ENCODE assay signal across 2 cellular contexts in the genomic region with DNA sequence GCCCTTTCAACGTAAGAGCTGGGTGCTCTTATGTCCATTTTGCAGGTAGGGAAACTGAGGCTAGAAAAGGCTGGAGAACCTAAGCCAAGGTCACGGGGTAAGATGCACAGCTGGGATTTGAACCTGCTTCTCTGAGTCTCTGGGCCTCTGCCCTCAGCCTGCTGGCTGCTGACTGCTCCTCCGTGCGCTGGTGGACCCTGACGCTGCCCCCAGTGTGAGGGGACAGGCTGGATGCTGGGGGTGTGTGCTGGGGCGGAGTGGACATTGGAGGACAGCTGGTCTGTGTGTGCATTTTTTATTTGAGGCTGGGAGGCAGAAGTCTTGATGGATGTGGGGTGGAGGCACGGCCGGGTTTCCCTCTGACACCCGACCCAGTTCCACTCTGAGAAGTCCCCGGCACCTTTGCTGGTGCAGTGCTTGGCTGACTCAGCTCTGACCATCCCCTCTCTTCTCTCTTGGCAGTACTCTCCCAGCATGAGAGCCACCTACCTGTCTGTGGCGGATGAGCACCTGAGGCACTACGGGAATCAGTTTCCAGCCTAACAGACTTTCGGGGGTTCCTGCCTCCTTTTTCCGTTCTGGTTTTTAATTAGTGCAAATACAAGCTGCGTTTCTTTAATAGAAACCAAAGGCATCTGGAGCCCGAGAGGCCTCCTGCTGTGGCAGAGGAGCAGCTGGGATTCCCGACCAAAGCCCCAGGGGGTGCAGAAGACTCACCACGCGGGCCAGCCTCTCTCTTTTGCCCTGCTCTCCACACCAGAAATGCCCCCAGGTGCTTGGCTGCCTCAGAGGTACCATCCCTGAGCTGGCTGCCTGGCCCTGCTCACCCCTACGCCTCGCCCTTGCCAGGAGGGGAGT.
TF ChIP-seq lines count a peak whose summit lies in the region.

No MANE protein-coding gene starts in this region.

TF ChIP-seq in A549, 52 proteins besides CTCF, POLR2A, EP300 and RAD21:
- TF ChIP-seq PHF8 (IDR thresholded peaks at IDR 0.05; ENCODE audit: borderline replicate concordance, low read depth) (no peak), NFE2L2 (conservative IDR thresholded peaks at IDR 0.05; ENCODE audit: low read length) (no peak), KDM1A (IDR thresholded peaks at IDR 0.05; ENCODE audit: low read depth) (no peak), ZSCAN20 (CRISPR knock-in tag; IDR thresholded peaks at IDR 0.05) (no peak), HOXB13 (CRISPR knock-in tag; IDR thresholded peaks at IDR 0.05; ENCODE audit: low read depth) (no peak), HEYL (CRISPR knock-in tag; IDR thresholded peaks at IDR 0.05) (no peak), RCOR1 (IDR thresholded peaks at IDR 0.05; ENCODE audit: low read depth, low read length) (no peak), CBX8 (IDR thresholded peaks at IDR 0.05) (no peak), FOXS1 (CRISPR knock-in tag; IDR thresholded peaks at IDR 0.05) (no peak), MYC (IDR thresholded peaks at IDR 0.05; ENCODE audit: borderline replicate concordance, low read length) (no peak)
- TF ChIP-seq, protein P1, sequence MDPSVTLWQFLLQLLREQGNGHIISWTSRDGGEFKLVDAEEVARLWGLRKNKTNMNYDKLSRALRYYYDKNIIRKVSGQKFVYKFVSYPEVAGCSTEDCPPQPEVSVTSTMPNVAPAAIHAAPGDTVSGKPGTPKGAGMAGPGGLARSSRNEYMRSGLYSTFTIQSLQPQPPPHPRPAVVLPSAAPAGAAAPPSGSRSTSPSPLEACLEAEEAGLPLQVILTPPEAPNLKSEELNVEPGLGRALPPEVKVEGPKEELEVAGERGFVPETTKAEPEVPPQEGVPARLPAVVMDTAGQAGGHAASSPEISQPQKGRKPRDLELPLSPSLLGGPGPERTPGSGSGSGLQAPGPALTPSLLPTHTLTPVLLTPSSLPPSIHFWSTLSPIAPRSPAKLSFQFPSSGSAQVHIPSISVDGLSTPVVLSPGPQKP (IDR thresholded peaks at IDR 0.05; ENCODE audit: low read depth, low read length): no peak

TF ChIP-seq in HCT116, 20 proteins besides CTCF, POLR2A, EP300 and RAD21:
- TF ChIP-seq, protein P2, sequence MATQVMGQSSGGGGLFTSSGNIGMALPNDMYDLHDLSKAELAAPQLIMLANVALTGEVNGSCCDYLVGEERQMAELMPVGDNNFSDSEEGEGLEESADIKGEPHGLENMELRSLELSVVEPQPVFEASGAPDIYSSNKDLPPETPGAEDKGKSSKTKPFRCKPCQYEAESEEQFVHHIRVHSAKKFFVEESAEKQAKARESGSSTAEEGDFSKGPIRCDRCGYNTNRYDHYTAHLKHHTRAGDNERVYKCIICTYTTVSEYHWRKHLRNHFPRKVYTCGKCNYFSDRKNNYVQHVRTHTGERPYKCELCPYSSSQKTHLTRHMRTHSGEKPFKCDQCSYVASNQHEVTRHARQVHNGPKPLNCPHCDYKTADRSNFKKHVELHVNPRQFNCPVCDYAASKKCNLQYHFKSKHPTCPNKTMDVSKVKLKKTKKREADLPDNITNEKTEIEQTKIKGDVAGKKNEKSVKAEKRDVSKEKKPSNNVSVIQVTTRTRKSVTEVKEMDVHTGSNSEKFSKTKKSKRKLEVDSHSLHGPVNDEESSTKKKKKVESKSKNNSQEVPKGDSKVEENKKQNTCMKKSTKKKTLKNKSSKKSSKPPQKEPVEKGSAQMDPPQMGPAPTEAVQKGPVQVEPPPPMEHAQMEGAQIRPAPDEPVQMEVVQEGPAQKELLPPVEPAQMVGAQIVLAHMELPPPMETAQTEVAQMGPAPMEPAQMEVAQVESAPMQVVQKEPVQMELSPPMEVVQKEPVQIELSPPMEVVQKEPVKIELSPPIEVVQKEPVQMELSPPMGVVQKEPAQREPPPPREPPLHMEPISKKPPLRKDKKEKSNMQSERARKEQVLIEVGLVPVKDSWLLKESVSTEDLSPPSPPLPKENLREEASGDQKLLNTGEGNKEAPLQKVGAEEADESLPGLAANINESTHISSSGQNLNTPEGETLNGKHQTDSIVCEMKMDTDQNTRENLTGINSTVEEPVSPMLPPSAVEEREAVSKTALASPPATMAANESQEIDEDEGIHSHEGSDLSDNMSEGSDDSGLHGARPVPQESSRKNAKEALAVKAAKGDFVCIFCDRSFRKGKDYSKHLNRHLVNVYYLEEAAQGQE (IDR thresholded peaks at IDR 0.05; ENCODE audit: low read depth): no peak
- no peak for TF ChIP-seq POLR2AphosphoS5 (IDR thresholded peaks at IDR 0.05; ENCODE audit: low read depth, low read length)
- no peak for TF ChIP-seq SRF (IDR thresholded peaks at IDR 0.05; ENCODE audit: low read depth)
- TF ChIP-seq EZH2phosphoT487 (IDR thresholded peaks at IDR 0.05; ENCODE audit: borderline replicate concordance): no peak
- TF ChIP-seq, protein P3, sequence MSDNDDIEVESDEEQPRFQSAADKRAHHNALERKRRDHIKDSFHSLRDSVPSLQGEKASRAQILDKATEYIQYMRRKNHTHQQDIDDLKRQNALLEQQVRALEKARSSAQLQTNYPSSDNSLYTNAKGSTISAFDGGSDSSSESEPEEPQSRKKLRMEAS (IDR thresholded peaks at IDR 0.05): no peak
- no peak for TF ChIP-seq ZFX (IDR thresholded peaks at IDR 0.05)
- TF ChIP-seq EGR1 (IDR thresholded peaks at IDR 0.05; ENCODE audit: low read depth): no peak
- TF ChIP-seq, protein P4, sequence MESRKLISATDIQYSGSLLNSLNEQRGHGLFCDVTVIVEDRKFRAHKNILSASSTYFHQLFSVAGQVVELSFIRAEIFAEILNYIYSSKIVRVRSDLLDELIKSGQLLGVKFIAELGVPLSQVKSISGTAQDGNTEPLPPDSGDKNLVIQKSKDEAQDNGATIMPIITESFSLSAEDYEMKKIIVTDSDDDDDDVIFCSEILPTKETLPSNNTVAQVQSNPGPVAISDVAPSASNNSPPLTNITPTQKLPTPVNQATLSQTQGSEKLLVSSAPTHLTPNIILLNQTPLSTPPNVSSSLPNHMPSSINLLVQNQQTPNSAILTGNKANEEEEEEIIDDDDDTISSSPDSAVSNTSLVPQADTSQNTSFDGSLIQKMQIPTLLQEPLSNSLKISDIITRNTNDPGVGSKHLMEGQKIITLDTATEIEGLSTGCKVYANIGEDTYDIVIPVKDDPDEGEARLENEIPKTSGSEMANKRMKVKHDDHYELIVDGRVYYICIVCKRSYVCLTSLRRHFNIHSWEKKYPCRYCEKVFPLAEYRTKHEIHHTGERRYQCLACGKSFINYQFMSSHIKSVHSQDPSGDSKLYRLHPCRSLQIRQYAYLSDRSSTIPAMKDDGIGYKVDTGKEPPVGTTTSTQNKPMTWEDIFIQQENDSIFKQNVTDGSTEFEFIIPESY (IDR thresholded peaks at IDR 0.05; ENCODE audit: extremely low read depth, insufficient replicate concordance, low read length): no peak
- TF ChIP-seq EZH2 (IDR thresholded peaks at IDR 0.05): no peak
- no peak for TF ChIP-seq SIN3A (IDR thresholded peaks at IDR 0.05; ENCODE audit: low read depth)
- no peak for TF ChIP-seq ZNF274 (IDR thresholded peaks at IDR 0.05; ENCODE audit: low read depth, low read length)
- TF ChIP-seq FOSL1 (IDR thresholded peaks at IDR 0.05; ENCODE audit: low read depth): no peak
- TF ChIP-seq CBX3 (IDR thresholded peaks at IDR 0.05; ENCODE audit: low read depth): no peak
- TF ChIP-seq YY1 (IDR thresholded peaks at IDR 0.05; ENCODE audit: extremely low read depth, insufficient replicate concordance, low read depth, low read length): no peak
- TF ChIP-seq JUND (IDR thresholded peaks at IDR 0.05): no peak
- no peak for TF ChIP-seq ELF1 (IDR thresholded peaks at IDR 0.05; ENCODE audit: borderline replicate concordance, low read depth)
- no peak for TF ChIP-seq SP1 (IDR thresholded peaks at IDR 0.05; ENCODE audit: low read depth)
